Comparison of ENCODE assay signal across 20 cellular contexts in the genomic region with DNA sequence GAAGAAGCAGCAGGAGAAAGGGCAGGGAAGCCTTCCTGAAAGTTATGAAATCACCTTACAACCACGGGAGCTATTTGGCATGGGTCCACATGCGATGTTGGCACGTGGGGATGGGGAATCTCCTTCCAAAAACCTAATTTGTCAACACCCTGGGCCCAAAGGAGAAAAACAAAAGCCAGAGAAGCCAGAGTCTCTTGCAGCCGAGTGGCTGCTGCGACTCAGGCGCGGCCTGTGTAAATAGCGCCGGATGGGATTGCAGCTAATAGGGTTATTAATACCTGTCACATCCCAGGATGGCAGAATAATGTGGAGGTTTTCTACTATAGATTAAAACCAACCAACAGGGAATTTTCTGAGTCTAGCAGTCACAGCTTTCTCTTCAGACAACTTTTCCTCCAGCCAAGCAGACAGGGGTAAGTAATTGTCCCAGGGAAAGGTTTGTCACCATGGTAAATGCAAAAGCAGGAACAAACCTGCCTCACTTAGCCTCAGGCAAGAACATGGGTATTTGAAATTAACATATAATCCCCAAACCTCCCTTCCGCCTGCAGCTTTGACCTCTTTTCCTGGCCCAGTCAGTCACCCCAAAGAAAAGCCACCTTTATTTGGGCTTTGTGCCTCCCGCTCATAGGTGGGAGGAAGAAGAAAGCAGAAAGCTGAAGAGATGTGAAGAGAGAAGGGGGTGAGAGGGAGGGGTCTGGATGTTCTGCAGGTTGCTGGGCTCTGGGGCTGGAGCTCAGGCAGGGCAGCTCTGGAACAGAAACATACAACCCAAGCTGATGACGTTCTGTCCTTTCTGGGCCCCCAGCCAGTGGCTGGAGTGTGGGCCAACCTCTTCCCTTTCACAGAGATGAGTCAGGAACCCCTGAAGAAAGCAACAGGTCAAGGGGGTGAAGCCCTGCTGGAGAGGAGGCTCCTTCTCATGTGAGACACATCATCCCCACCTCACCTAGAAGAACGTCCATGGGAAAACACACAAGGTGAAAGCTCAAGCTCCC.
DNase-seq lines count a peak whose midpoint lies in the region; ATAC-seq and TF ChIP-seq lines count a peak whose summit lies in the region.
"Had no signal": no experiment of that assay in that cellular context is flagged by ENCODE, and none has a peak within 500 bp of the region (broad histone marks: within the 10 kb centered on the region; RNA-seq: fewer than 3 reads in every experiment).

No MANE protein-coding gene starts in this region.

- 42% methylated on average over 13 of the region's 13 CpGs for WGBS in prostate gland

- H3K9me3 ChIP-seq in neural cell (ENCODE audit: low read length) (no peaks in the 10 kb centered on the region), prostate gland (no peaks in the 10 kb centered on the region)
- H3K9me3 ChIP-seq: SJCRH30 had no signal

- no peak overlapping the region for H3K4me3 Mint-ChIP-seq in MCF 10A (ENCODE audit: unreplicated experiment)
- H3K4me3 Mint-ChIP-seq: activated CD8-positive, alpha-beta memory T cell treated with anti-CD3 and anti-CD28 coated beads, Interleukin-2, amount 10 ng/mL, durations not matched to agents 7 days and 5 days had no signal

- H3K36me3 ChIP-seq in neural cell (ENCODE audit: insufficient read depth, low read length), result no peaks in the 10 kb centered on the region
- no peaks in the 10 kb centered on the region for H3K36me3 ChIP-seq in prostate gland
- H3K36me3 ChIP-seq: SJCRH30, stomach, upper lobe of right lung had no signal

- TF ChIP-seq CTCF in MCF 10A (IDR thresholded peaks at IDR 0.05; ENCODE audit: unreplicated experiment) (no peak), neural cell (IDR thresholded peaks at IDR 0.05; ENCODE audit: poor library complexity, severe bottlenecking) (no peak), prostate gland (IDR thresholded peaks at IDR 0.05) (no peak)

- no TSS peak for BruUV-seq in MCF 10A (replicated peaks; lab: Mats Ljungman, UMichigan)

- H3K4me2 ChIP-seq in neural cell (ENCODE audit: low read length), result no peak overlapping the region

- TF ChIP-seq EP300 in neural cell (conservative IDR thresholded peaks at IDR 0.05; ENCODE audit: poor library complexity, severe bottlenecking), result no peak

- H3K4me1 ChIP-seq in prostate gland (replicated peaks), result no peaks in the 10 kb centered on the region
- H3K4me1 ChIP-seq: SJCRH30, stomach, upper lobe of right lung had no signal

- no peaks in the 10 kb centered on the region for H3K9me2 ChIP-seq in neural cell (ENCODE audit: insufficient read depth, low read length)

- no peaks in the 10 kb centered on the region for H4K20me1 ChIP-seq in neural cell (ENCODE audit: insufficient read depth)

- H3K27me3 ChIP-seq in neural cell (ENCODE audit: insufficient read depth, low read depth, low read length), result no peaks in the 10 kb centered on the region
- peaks cover 4% of the 10 kb centered on the region for H3K27me3 ChIP-seq in prostate gland (replicated peaks; ENCODE audit: insufficient read depth)
- H3K27me3 ChIP-seq: SJCRH30, upper lobe of right lung had no signal

- peaks cover 7% of the 10 kb centered on the region for H3K4me1 Mint-ChIP-seq in MCF 10A (ENCODE audit: insufficient read depth, unreplicated experiment)
- H3K4me1 Mint-ChIP-seq: activated CD8-positive, alpha-beta memory T cell treated with anti-CD3 and anti-CD28 coated beads, Interleukin-2, amount 10 ng/mL, durations not matched to agents 7 days and 5 days had no signal

- intact Hi-C loops in MCF 10A (cut with micrococcal nuclease), result no loop called here
- intact Hi-C loops in prostate gland (cut with DNase I), result no loop called here

- peaks cover 13% of the 10 kb centered on the region for H3K9me3 Mint-ChIP-seq in MCF 10A (ENCODE audit: unreplicated experiment)

- DNase-seq in DMS79 treated with DMSO at 0.1 percent for 48 hours (lab: John Stamatoyannopoulos, UW) (peak; percentile 57), DMS79 (lab: John Stamatoyannopoulos, UW) (no peak), NCI-H446 (lab: John Stamatoyannopoulos, UW) (peak; percentile 69 to 89), MCF 10A (ENCODE audit: unreplicated experiment) (peak; percentile 91), prostate gland (ENCODE audit: low spot score) (no peak)
- DNase-seq: 8988T; activated CD8-positive, alpha-beta memory T cell treated with anti-CD3 and anti-CD28 coated beads, Interleukin-2, amount 10 ng/mL, durations not matched to agents 7 days and 5 days; activated effector memory CD4-positive, alpha-beta T cell treated with Interleukin-2 at 50 U/mL for 16 hours; amniotic stem cell; Kasumi-1; kidney glomerular epithelial cell; NCI-H1930; SJCRH30; stimulated activated CD4-positive, alpha-beta T cell treated with anti-CD3 and anti-CD28 coated beads, Interleukin-2, amount 100 ng/mL, for 24 hours; stomach; upper lobe of right lung had no signal

- H3K4me3 ChIP-seq in neural cell (ENCODE audit: low read length) (peak overlapping the region; percentile 20), prostate gland (no peak overlapping the region)
- H3K4me3 ChIP-seq: SJCRH30, stomach, upper lobe of right lung had no signal

- H3K36me3 Mint-ChIP-seq in MCF 10A (ENCODE audit: insufficient read depth, unreplicated experiment), result no peaks in the 10 kb centered on the region
- H3K36me3 Mint-ChIP-seq: activated CD8-positive, alpha-beta memory T cell treated with anti-CD3 and anti-CD28 coated beads, Interleukin-2, amount 10 ng/mL, durations not matched to agents 7 days and 5 days had no signal

- H3K79me2 ChIP-seq in neural cell (replicated peaks; ENCODE audit: insufficient read depth, low read length), result no peaks in the 10 kb centered on the region

- CTCF ChIA-PET in MCF 10A (lab: Yijun Ruan, JAX), result interaction anchor here (0.6 kb wide), 2 partner anchors 308 to 531 kb away, joined by 3 to 4 read pairs; no protein-coding TSS in a partner anchor

- H3K9ac ChIP-seq in neural cell (ENCODE audit: low read length), result peak overlapping the region; percentile 19

- H3K27ac Mint-ChIP-seq in MCF 10A (ENCODE audit: low read depth, unreplicated experiment), result no peak overlapping the region
- H3K27ac Mint-ChIP-seq: activated CD8-positive, alpha-beta memory T cell treated with anti-CD3 and anti-CD28 coated beads, Interleukin-2, amount 10 ng/mL, durations not matched to agents 7 days and 5 days had no signal

- H3K27me3 Mint-ChIP-seq in MCF 10A (ENCODE audit: insufficient read depth, unreplicated experiment), result peaks cover 18% of the 10 kb centered on the region
- H3K27me3 Mint-ChIP-seq: activated CD8-positive, alpha-beta memory T cell treated with anti-CD3 and anti-CD28 coated beads, Interleukin-2, amount 10 ng/mL, durations not matched to agents 7 days and 5 days had no signal

- no peaks in the 10 kb centered on the region for H3F3A ChIP-seq in neural cell (ENCODE audit: insufficient read depth, low read length, poor library complexity, severe bottlenecking)

- no peak for TF ChIP-seq RAD21 in neural cell (conservative IDR thresholded peaks at IDR 0.05)

- no peak overlapping the region for H2AFZ ChIP-seq in neural cell (ENCODE audit: low read depth, low read length)

- ATAC-seq in HG03159 (IDR thresholded peaks at IDR 0.05; ENCODE audit: unreplicated experiment) (no peak), GM19023 (IDR thresholded peaks at IDR 0.05; ENCODE audit: unreplicated experiment) (no peak)
- ATAC-seq: activated CD8-positive, alpha-beta memory T cell treated with anti-CD3 and anti-CD28 coated beads, Interleukin-2, amount 10 ng/mL, durations not matched to agents 7 days and 5 days; HCT116; upper lobe of right lung had no signal

- no peak for TF ChIP-seq POLR2A in prostate gland (IDR thresholded peaks at IDR 0.05)

- POLR2A ChIA-PET in MCF 10A (lab: Yijun Ruan, JAX), result interaction anchor here (0.5 to 1.5 kb wide), 10 partner anchors 17 to 250 kb away, joined by 3 to 4 read pairs (median 3); no protein-coding TSS in a partner anchor

- peak overlapping the region; percentile 33 for H3K27ac ChIP-seq in neural cell (ENCODE audit: low read length)
- H3K27ac ChIP-seq in prostate gland, result no peak overlapping the region
- H3K27ac ChIP-seq: SJCRH30, stomach, upper lobe of right lung had no signal

TF ChIP-seq in neural cell, 6 proteins besides CTCF, POLR2A, EP300 and RAD21:
- TF ChIP-seq, protein P1, sequence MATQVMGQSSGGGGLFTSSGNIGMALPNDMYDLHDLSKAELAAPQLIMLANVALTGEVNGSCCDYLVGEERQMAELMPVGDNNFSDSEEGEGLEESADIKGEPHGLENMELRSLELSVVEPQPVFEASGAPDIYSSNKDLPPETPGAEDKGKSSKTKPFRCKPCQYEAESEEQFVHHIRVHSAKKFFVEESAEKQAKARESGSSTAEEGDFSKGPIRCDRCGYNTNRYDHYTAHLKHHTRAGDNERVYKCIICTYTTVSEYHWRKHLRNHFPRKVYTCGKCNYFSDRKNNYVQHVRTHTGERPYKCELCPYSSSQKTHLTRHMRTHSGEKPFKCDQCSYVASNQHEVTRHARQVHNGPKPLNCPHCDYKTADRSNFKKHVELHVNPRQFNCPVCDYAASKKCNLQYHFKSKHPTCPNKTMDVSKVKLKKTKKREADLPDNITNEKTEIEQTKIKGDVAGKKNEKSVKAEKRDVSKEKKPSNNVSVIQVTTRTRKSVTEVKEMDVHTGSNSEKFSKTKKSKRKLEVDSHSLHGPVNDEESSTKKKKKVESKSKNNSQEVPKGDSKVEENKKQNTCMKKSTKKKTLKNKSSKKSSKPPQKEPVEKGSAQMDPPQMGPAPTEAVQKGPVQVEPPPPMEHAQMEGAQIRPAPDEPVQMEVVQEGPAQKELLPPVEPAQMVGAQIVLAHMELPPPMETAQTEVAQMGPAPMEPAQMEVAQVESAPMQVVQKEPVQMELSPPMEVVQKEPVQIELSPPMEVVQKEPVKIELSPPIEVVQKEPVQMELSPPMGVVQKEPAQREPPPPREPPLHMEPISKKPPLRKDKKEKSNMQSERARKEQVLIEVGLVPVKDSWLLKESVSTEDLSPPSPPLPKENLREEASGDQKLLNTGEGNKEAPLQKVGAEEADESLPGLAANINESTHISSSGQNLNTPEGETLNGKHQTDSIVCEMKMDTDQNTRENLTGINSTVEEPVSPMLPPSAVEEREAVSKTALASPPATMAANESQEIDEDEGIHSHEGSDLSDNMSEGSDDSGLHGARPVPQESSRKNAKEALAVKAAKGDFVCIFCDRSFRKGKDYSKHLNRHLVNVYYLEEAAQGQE (IDR thresholded peaks at IDR 0.05; ENCODE audit: borderline replicate concordance), result peak; percentile 48
- TF ChIP-seq MXI1 (conservative IDR thresholded peaks at IDR 0.05; ENCODE audit: poor library complexity, severe bottlenecking), result no peak
- no peak for TF ChIP-seq SMC3 (conservative IDR thresholded peaks at IDR 0.05; ENCODE audit: poor library complexity)
- TF ChIP-seq POLR2AphosphoS5 (IDR thresholded peaks at IDR 0.05), result peak; percentile 25
- no peak for TF ChIP-seq EZH2 (IDR thresholded peaks at IDR 0.05; ENCODE audit: borderline replicate concordance, insufficient read depth, low read length, poor library complexity, severe bottlenecking)
- TF ChIP-seq TAF1 (IDR thresholded peaks at IDR 0.05; ENCODE audit: low read depth), result no peak

Comparison
In these comparisons a context has a peak if more than half of its experiments do, and no peak if none do; other contexts are left out.
1. DNase-seq: peak in DMS79 treated with DMSO at 0.1 percent for 48 hours (single experiment), NCI-H446 (2 of 2) and MCF 10A (single experiment); none in DMS79 (single experiment) and prostate gland (single experiment).